10 cellular contexts compared by ENCODE assay signal in genomic region chr12:114194066-114194465, GRCh38.
"Had no signal": no experiment of that assay in that cellular context is flagged by ENCODE, and none has a peak within 500 bp of the region (broad histone marks: within the 10 kb centered on the region; RNA-seq: fewer than 3 reads in every experiment).

No MANE protein-coding gene starts in this region.

- H3K9ac ChIP-seq: GM23248 had no signal

- H3K27ac Mint-ChIP-seq: HFFc6 had no signal

- DNase-seq: H7, HFFc6, Kasumi-1, KG1 had no signal

- H3K4me1 ChIP-seq: HAP-1 had no signal

- H3K36me3 ChIP-seq: HAP-1 had no signal

- H3K4me3 ChIP-seq: GM23248, HAP-1, K562 had no signal

- H3K4me3 Mint-ChIP-seq: HFFc6 had no signal

- ATAC-seq: HCT116, HepG2, K562 had no signal

- H3K9me3 ChIP-seq: HAP-1 had no signal

- H3K27ac ChIP-seq: GM23248, HL-60 had no signal

- H2AFZ ChIP-seq: GM23248 had no signal
